In the genomic region with DNA sequence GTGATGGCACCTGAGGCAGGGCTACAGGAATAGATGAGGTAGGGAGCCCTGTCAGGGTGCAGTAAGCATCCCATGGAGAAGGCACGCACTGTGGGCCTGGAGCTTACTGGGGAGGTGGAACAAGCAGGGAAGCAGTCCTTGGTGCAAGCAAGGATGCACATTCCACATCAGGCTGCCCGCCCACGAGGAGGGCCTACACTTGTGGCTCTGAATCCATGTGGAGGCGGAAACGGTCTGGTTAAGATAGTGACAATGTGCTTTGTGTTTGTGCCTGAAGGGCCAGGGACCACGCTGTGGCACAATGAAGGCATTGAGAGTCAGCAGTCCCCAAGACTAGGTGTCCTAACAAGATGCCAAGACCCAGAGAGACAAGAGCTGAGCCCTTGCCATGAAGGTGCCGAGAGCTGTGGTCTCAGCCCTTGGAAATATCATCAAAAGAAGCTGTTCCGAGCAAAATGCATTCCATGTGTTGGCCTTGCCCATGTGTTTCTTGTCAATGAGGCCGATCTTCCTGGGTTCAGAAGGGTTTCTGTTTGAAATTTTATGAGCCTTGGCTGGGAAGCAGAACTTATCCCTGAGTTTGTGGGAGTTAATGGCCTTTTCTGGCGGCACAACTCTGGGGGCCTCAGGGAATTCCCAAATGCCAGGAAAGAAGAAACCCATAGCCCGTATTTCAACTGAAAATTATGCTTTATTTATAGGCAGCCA, we compare ENCODE assay signal across 14 cellular contexts.
A peak's percentile ranks its signal among the peaks of the same experiment; 100 is the strongest.
DNase-seq lines count a peak whose midpoint lies in the region; ATAC-seq and TF ChIP-seq lines count a peak whose summit lies in the region.
"Had no signal": no experiment of that assay in that cellular context is flagged by ENCODE, and none has a peak within 500 bp of the region (broad histone marks: within the 10 kb centered on the region; RNA-seq: fewer than 3 reads in every experiment).

No MANE protein-coding gene starts in this region.

- no peak for TF ChIP-seq POLR2A in IMR-90 (IDR thresholded peaks at IDR 0.05; ENCODE audit: low read depth, low read length)

- peak overlapping the region; percentile 94 for H3K4ac ChIP-seq in IMR-90 (ENCODE audit: low read depth, low read length)

- H3K36me3 Mint-ChIP-seq in nephron progenitor cell (ENCODE audit: low read depth): no peaks in the 10 kb centered on the region
- H3K36me3 Mint-ChIP-seq in osteocyte (ENCODE audit: unreplicated experiment): no peaks in the 10 kb centered on the region
- H3K36me3 Mint-ChIP-seq: CD4-positive, CD25-positive, alpha-beta regulatory T cell; IgD-negative memory B cell had no signal

- H4K8ac ChIP-seq in IMR-90 (ENCODE audit: low read depth in 2 of 2, low read length in 2 of 2): no peak overlapping the region

- H3K4me3 Mint-ChIP-seq in nephron progenitor cell (no peak overlapping the region), osteocyte (ENCODE audit: unreplicated experiment) (no peak overlapping the region)
- H3K4me3 Mint-ChIP-seq: CD4-positive, CD25-positive, alpha-beta regulatory T cell; IgD-negative memory B cell had no signal

- H4K5ac ChIP-seq in IMR-90 (ENCODE audit: low read depth, low read length): no peak overlapping the region

- intact Hi-C loops in IMR-90 (cut with micrococcal nuclease): no loop called here

- peak overlapping the region; percentile 72 for H2AK5ac ChIP-seq in IMR-90 (ENCODE audit: low read depth, low read length)

- H2BK20ac ChIP-seq in IMR-90 (ENCODE audit: low read depth, low read length): peak overlapping the region; percentile 96

- H3K4me2 ChIP-seq in IMR-90 (ENCODE audit: low read depth, low read length): no peak overlapping the region
- H3K4me2 ChIP-seq: BLaER1 had no signal

- H2BK120ac ChIP-seq in IMR-90 (ENCODE audit: low read depth, low read length): peak overlapping the region; percentile 98; the same call in 1 of the 2 replicates

- dilution Hi-C loops in IMR-90 (cut with HindIII; ENCODE audit: low sequenced_read_pairs, unreplicated experiment): no loop called here

- H3K27ac Mint-ChIP-seq in nephron progenitor cell (peak overlapping the region; percentile 10), osteocyte (ENCODE audit: unreplicated experiment) (no peak overlapping the region)
- H3K27ac Mint-ChIP-seq: CD4-positive, CD25-positive, alpha-beta regulatory T cell; IgD-negative memory B cell had no signal

- H3K4me3 ChIP-seq in AG10803 (ENCODE audit: low read length) (no peak overlapping the region), IMR-90 (ENCODE audit: insufficient read depth, low read depth, low read length) (no peak overlapping the region)
- H3K4me3 ChIP-seq: BLaER1 had no signal

- H3K4me1 Mint-ChIP-seq in nephron progenitor cell (peaks cover 24% of the 10 kb centered on the region), osteocyte (ENCODE audit: unreplicated experiment) (peaks cover 2% of the 10 kb centered on the region)
- H3K4me1 Mint-ChIP-seq: CD4-positive, CD25-positive, alpha-beta regulatory T cell had no signal

- TF ChIP-seq CTCF in AG10803 (conservative IDR thresholded peaks at IDR 0.05; ENCODE audit: low read length) (no peak), IMR-90 (conservative IDR thresholded peaks at IDR 0.05; ENCODE audit: low read depth, low read length) (no peak), nephron progenitor cell (IDR thresholded peaks at IDR 0.05) (no peak), osteocyte (IDR thresholded peaks at IDR 0.05) (no peak)

- peak overlapping the region; percentile 9 for H2AFZ ChIP-seq in IMR-90 (replicated peaks; ENCODE audit: low read length, poor library complexity)

- H3K23ac ChIP-seq in IMR-90 (ENCODE audit: low read depth, low read length): peak overlapping the region; percentile 35; the same call in 1 of the 2 replicates

- no peak overlapping the region for H2AK9ac ChIP-seq in IMR-90 (replicated peaks; ENCODE audit: low read depth, low read length, poor library complexity)

- peaks cover 8% of the 10 kb centered on the region for H3K9me1 ChIP-seq in IMR-90 (ENCODE audit: insufficient read depth, low read length)

- H2BK5ac ChIP-seq in IMR-90 (ENCODE audit: low read depth, low read length, poor library complexity, severe bottlenecking): no peak overlapping the region

- CTCF ChIA-PET in IMR-90 (lab: Yijun Ruan, JAX): no interaction called here

- no peaks in the 10 kb centered on the region for H3K36me3 ChIP-seq in IMR-90 (ENCODE audit: control insufficient read depth, insufficient read depth, low read length)
- H3K36me3 ChIP-seq: BLaER1 had no signal

- H3K18ac ChIP-seq in IMR-90 (ENCODE audit: low read depth, low read length): no peak overlapping the region

- H2BK15ac ChIP-seq in IMR-90 (ENCODE audit: low read depth, low read length): peak overlapping the region; percentile 71; the same call in 2 of the 3 replicates

- H3K27me3 Mint-ChIP-seq in nephron progenitor cell (ENCODE audit: low read depth, poor library complexity) (peaks cover 5% of the 10 kb centered on the region), osteocyte (ENCODE audit: unreplicated experiment) (no peaks in the 10 kb centered on the region)
- H3K27me3 Mint-ChIP-seq: CD4-positive, CD25-positive, alpha-beta regulatory T cell; IgD-negative memory B cell had no signal

- POLR2A ChIA-PET in IMR-90 (lab: Charles Lee; ENCODE audit: unreplicated experiment): no interaction called here

- H3K79me1 ChIP-seq in IMR-90 (ENCODE audit: low read depth in 1 of 2, low read length in 2 of 2): no peaks in the 10 kb centered on the region

- BruUV-seq in IMR-90 (replicated peaks; lab: Mats Ljungman, UMichigan): no TSS peak

- peak overlapping the region; percentile 36 for H3K14ac ChIP-seq in IMR-90 (replicated peaks; ENCODE audit: low read depth, low read length)

- no peaks in the 10 kb centered on the region for H3K9me3 ChIP-seq in IMR-90 (ENCODE audit: control insufficient read depth, insufficient read depth, low read length)
- H3K9me3 ChIP-seq: BLaER1 had no signal

- peaks cover 9% of the 10 kb centered on the region for H3K4me1 ChIP-seq in IMR-90 (ENCODE audit: control insufficient read depth, insufficient read depth, low read length)
- H3K4me1 ChIP-seq: BLaER1 had no signal

- in situ Hi-C loops in IMR-90 (cut with MboI; ENCODE audit: low sequenced_read_pairs): no loop called here

- H4K20me1 ChIP-seq in IMR-90 (ENCODE audit: insufficient read depth, low read length): no peaks in the 10 kb centered on the region
- H4K20me1 ChIP-seq: BLaER1 had no signal

- peak; percentile 58 for DNase-seq in AG10803 (ENCODE audit: low read depth)
- DNase-seq in IMR-90: no peak
- peak; percentile 42 for DNase-seq in fibroblast of peridontal ligament (ENCODE audit: extremely low read depth)
- no peak for DNase-seq in nephron progenitor cell
- no peak for DNase-seq in NCI-H69 (lab: John Stamatoyannopoulos, UW)
- DNase-seq in stimulated activated naive CD4-positive, alpha-beta T cell (lab: John Stamatoyannopoulos, UW): no peak
- DNase-seq in DMS153 treated with DMSO at 0.1 percent for 48 hours (lab: John Stamatoyannopoulos, UW; ENCODE audit: unreplicated experiment): no peak
- DNase-seq in osteocyte (ENCODE audit: extremely low spot score, unreplicated experiment): no peak
- DNase-seq: AML-193; CD4-positive, CD25-positive, alpha-beta regulatory T cell; HCEC 1CT had no signal

- no peak for ATAC-seq in IMR-90 (ENCODE audit: low read depth)

- H3K27ac ChIP-seq in IMR-90 (ENCODE audit: insufficient read depth, low read length): no peak overlapping the region
- H3K27ac ChIP-seq: 22Rv1, BLaER1 had no signal

- no peaks in the 10 kb centered on the region for H3K27me3 ChIP-seq in IMR-90 (ENCODE audit: control insufficient read depth, insufficient read depth, low read length)
- H3K27me3 ChIP-seq: BLaER1 had no signal

- H3K9me3 Mint-ChIP-seq in nephron progenitor cell: no peaks in the 10 kb centered on the region
- H3K9me3 Mint-ChIP-seq in osteocyte (ENCODE audit: unreplicated experiment): no peaks in the 10 kb centered on the region
- H3K9me3 Mint-ChIP-seq: CD4-positive, CD25-positive, alpha-beta regulatory T cell had no signal

- TF ChIP-seq RAD21 in IMR-90 (IDR thresholded peaks at IDR 0.05; ENCODE audit: low read length): no peak

- 93% methylated on average over 5 of the region's 11 CpGs; no CpG with 5 or more reads in 1 of the 2 experiments for WGBS in IMR-90 (ENCODE audit: extremely low coverage in 2 of 2, insufficient read length in 1 of 2), 2 experiments

- peak overlapping the region; percentile 65; the same call in 1 of the 2 replicates for H4K91ac ChIP-seq in IMR-90 (ENCODE audit: insufficient read depth, low read depth, low read length)

- H3K56ac ChIP-seq in IMR-90 (ENCODE audit: extremely low read depth, insufficient read depth, low read length): no peak overlapping the region

- H3K9ac ChIP-seq in IMR-90 (ENCODE audit: low read depth, low read length): no peak overlapping the region
- H3K9ac ChIP-seq: BLaER1 had no signal

TF ChIP-seq in IMR-90, 13 proteins besides CTCF, POLR2A, EP300 and RAD21 (continues in another document):
- TF ChIP-seq SMC3 (IDR thresholded peaks at IDR 0.05; ENCODE audit: low read depth, low read length) (no peak), CHD1 (IDR thresholded peaks at IDR 0.05; ENCODE audit: low read depth, low read length) (no peak), BHLHE40 (IDR thresholded peaks at IDR 0.05; ENCODE audit: low read depth, low read length) (no peak), MXI1 (IDR thresholded peaks at IDR 0.05; ENCODE audit: borderline replicate concordance, low read depth, low read length) (no peak), MAZ (IDR thresholded peaks at IDR 0.05; ENCODE audit: borderline replicate concordance, low read depth, low read length) (no peak), RFX5 (IDR thresholded peaks at IDR 0.05; ENCODE audit: low read depth, low read length) (no peak), FOS (IDR thresholded peaks at IDR 0.05; ENCODE audit: low read depth, low read length) (no peak), MAFK (IDR thresholded peaks at IDR 0.05; ENCODE audit: low read depth, low read length) (no peak), RCOR1 (IDR thresholded peaks at IDR 0.05; ENCODE audit: insufficient replicate concordance, low read length) (no peak), NFE2L2 (IDR thresholded peaks at IDR 0.05; ENCODE audit: low read depth, low read length) (no peak)
- TF ChIP-seq, protein P1, sequence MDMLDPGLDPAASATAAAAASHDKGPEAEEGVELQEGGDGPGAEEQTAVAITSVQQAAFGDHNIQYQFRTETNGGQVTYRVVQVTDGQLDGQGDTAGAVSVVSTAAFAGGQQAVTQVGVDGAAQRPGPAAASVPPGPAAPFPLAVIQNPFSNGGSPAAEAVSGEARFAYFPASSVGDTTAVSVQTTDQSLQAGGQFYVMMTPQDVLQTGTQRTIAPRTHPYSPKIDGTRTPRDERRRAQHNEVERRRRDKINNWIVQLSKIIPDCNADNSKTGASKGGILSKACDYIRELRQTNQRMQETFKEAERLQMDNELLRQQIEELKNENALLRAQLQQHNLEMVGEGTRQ (IDR thresholded peaks at IDR 0.05; ENCODE audit: low read depth, low read length): no peak

Comparison
In these comparisons a context has a peak if more than half of its experiments do, and no peak if none do; other contexts are left out.
1. DNase-seq: peak in AG10803 (single experiment) and fibroblast of peridontal ligament (single experiment); none in IMR-90 (single experiment), nephron progenitor cell (single experiment), NCI-H69 (single experiment), stimulated activated naive CD4-positive, alpha-beta T cell (0 of 6), DMS153 treated with DMSO at 0.1 percent for 48 hours (single experiment) and osteocyte (single experiment).